9 cellular contexts compared by ENCODE assay signal in the genomic region with DNA sequence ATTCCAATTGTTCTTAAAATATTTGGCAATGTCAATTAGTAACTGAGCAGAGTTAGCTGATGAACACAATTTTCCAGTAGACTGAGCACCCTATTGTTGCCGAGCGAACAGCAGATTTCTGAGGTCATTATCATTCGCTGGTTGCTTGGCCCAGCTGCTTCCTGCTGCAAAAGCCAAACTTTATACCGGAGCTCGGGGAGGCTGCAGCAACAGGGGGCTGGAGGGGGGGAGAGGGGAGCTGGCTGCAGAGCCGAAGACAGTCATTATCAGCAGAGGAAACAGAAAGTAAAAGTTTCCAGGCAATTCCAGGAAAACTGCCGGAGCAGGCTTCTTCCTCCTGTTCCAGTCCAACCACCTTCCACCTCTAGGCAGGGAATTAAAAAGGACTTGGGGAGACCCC.
A peak's percentile ranks its signal among the peaks of the same experiment; 100 is the strongest.
DNase-seq lines count a peak whose midpoint lies in the region; ATAC-seq lines count a peak whose summit lies in the region.
"Had no signal": no experiment of that assay in that cellular context is flagged by ENCODE, and none has a peak within 500 bp of the region (broad histone marks: within the 10 kb centered on the region; RNA-seq: fewer than 3 reads in every experiment).

No MANE protein-coding gene starts in this region.

- no peak for ATAC-seq in HG03354 (IDR thresholded peaks at IDR 0.05; ENCODE audit: poor library complexity, severe bottlenecking, unreplicated experiment)
- ATAC-seq in HG03469 (IDR thresholded peaks at IDR 0.05; ENCODE audit: unreplicated experiment) = no peak

- H3K4me1 ChIP-seq in stomach smooth muscle (ENCODE audit: control insufficient read depth, insufficient read depth, low read length) = peaks cover 2% of the 10 kb centered on the region

- H3K9ac ChIP-seq in stomach smooth muscle (ENCODE audit: low read length in 2 of 2) = no peak overlapping the region

- H3K4me3 ChIP-seq in H7 (ENCODE audit: insufficient read depth, low read depth, low read length) = no peak overlapping the region
- H3K4me3 ChIP-seq in stomach smooth muscle (ENCODE audit: low read length in 2 of 2) = peak overlapping the region; percentile 35 to 52

- no peak overlapping the region for H3K27ac ChIP-seq in stomach smooth muscle (ENCODE audit: low read length)

- peak; percentile 86 for DNase-seq in H7
- peak; percentile 65 for DNase-seq in astrocyte of the hippocampus (ENCODE audit: low read depth, low spot score)
- DNase-seq in iPS-NIHi7 (ENCODE audit: extremely low spot score) = peak; percentile 84
- no peak for DNase-seq in COLO668 (lab: John Stamatoyannopoulos, UW; ENCODE audit: unreplicated experiment)
- no peak for DNase-seq in NCI-H1048 (lab: John Stamatoyannopoulos, UW)
- DNase-seq: IMR-90 had no signal

- H3K27me3 ChIP-seq in H7 (ENCODE audit: control insufficient read depth, insufficient read depth, low read length) (no peaks in the 10 kb centered on the region), stomach smooth muscle (ENCODE audit: control insufficient read depth in 1 of 2, insufficient read depth in 2 of 2, low read length in 2 of 2) (peaks cover 0 to 3% of the 10 kb centered on the region in 2 donors)

- H3K9me3 ChIP-seq in stomach smooth muscle (ENCODE audit: control insufficient read depth in 2 of 2, low read length in 2 of 2) = no peaks in the 10 kb centered on the region

- no peaks in the 10 kb centered on the region for H3K36me3 ChIP-seq in H7 (replicated peaks; ENCODE audit: control insufficient read depth, insufficient read depth, low read length)
- no peaks in the 10 kb centered on the region for H3K36me3 ChIP-seq in stomach smooth muscle (ENCODE audit: control insufficient read depth in 2 of 2, insufficient read depth in 2 of 2, low read length in 2 of 2)

Comparison
In these comparisons a context has a peak if more than half of its experiments do, and no peak if none do; other contexts are left out.
1. DNase-seq: peak in H7 (single experiment), astrocyte of the hippocampus (single experiment) and iPS-NIHi7 (single experiment); none in COLO668 (single experiment) and NCI-H1048 (single experiment).